9 cellular contexts compared by ENCODE assay signal in the genomic region with DNA sequence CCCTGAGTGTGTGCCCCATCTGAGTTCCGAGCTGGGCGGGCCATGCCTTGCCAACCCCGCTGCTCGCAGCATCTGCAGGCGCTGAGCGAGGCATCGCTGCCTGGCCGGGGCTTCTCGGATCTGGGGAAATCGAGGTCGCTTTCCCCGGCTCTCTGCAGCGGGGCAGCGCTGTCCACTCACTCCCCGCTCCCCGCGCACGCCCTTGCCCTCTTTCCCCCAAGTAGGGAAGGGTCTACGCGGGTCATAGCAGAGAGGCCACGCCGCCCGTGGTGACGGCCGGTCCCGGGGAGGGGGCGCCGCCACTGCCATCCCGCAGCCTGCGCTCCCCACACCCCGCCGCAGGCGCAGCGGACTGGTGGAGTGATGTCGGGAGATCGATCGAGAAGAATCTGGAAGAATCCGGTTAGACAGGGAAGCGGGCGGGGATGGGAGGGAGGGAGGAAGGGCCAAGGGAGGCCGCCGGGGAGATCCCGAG. TPM values are rescaled to one million over a fixed set of nuclear protein-coding genes. Genes with fewer than 3 reads are reported as not detected.
DNase-seq lines count a peak whose midpoint lies in the region; ATAC-seq, FAIRE-seq and TF ChIP-seq lines count a peak whose summit lies in the region.
"Had no signal": no experiment of that assay in that cellular context is flagged by ENCODE, and none has a peak within 500 bp of the region (broad histone marks: within the 10 kb centered on the region; RNA-seq: fewer than 3 reads in every experiment).

No MANE protein-coding gene starts in this region.

- ATAC-seq in body of pancreas, result peak; percentile 52
- ATAC-seq in sciatic nerve, result peak; percentile 81

- FAIRE-seq in HTR-8/SVneo (lab: Jason Lieb, UNC), result no peak

- H3K27me3 ChIP-seq in body of pancreas (no peaks in the 10 kb centered on the region), iPS-15b (ENCODE audit: control insufficient read depth, insufficient read depth, low read length) (peaks cover 4% of the 10 kb centered on the region)

- TF ChIP-seq CTCF in body of pancreas (IDR thresholded peaks at IDR 0.05), result no peak

- TF ChIP-seq POLR2A in body of pancreas (IDR thresholded peaks at IDR 0.05), result no peak

- peaks cover 35% of the 10 kb centered on the region for H3K4me1 ChIP-seq in body of pancreas
- no peaks in the 10 kb centered on the region for H3K4me1 ChIP-seq in iPS-15b (ENCODE audit: control insufficient read depth, insufficient read depth, low read length)

- peak overlapping the region; percentile 73 for H3K9ac ChIP-seq in iPS-15b (ENCODE audit: low read depth, low read length)

- H3K36me3 ChIP-seq in body of pancreas (replicated peaks in 1 of 2; ENCODE audit: insufficient read depth in 1 of 2, low read depth in 2 of 2) (peaks cover 1 to 10% of the 10 kb centered on the region in 2 donors), iPS-15b (ENCODE audit: control insufficient read depth, insufficient read depth, low read length) (peaks cover 20% of the 10 kb centered on the region)

- peak overlapping the region; percentile 43 to 84 for H3K4me3 ChIP-seq in body of pancreas
- H3K4me3 ChIP-seq in iPS-15b (ENCODE audit: low read depth, low read length), result peak overlapping the region; percentile 66

- H3K9me3 ChIP-seq in body of pancreas, result no peaks in the 10 kb centered on the region
- no peaks in the 10 kb centered on the region for H3K9me3 ChIP-seq in iPS-15b (ENCODE audit: control insufficient read depth, insufficient read depth, low read length)

- peak overlapping the region in 3 of 4 donors; percentile 78 to 89 (median 85) for H3K27ac ChIP-seq in body of pancreas

- DNase-seq in NCI-H2227 (lab: John Stamatoyannopoulos, UW; ENCODE audit: unreplicated experiment) (peak; percentile 60), NCI-H2227 treated with DMSO at 0.1 percent for 48 hours (lab: John Stamatoyannopoulos, UW) (no peak), NCI-H748 (lab: John Stamatoyannopoulos, UW; ENCODE audit: unreplicated experiment) (peak; percentile 73), body of pancreas (peak in 1 of 4 donors; percentile 23), sciatic nerve (ENCODE audit: low spot score) (no peak), HTR-8/SVneo (ENCODE audit: insufficient read length, low spot score) (no peak), NCI-H1417 (lab: John Stamatoyannopoulos, UW) (no peak)

- WGBS in body of pancreas, 2 donors, result 8 to 9% methylated on average over 14 to 43 of the region's 43 CpGs

- intact Hi-C loops in body of pancreas (cut with DNase I) (no loop called here), sciatic nerve (cut with DNase I) (no loop called here)

RNA-seq across cellular contexts. Expression of gene FKBP4, which starts 0.5 kb away (rescaled TPM):
- 10 to 100 TPM; 29.0 to 29.8 TPM for total RNA-seq in body of pancreas
- total RNA-seq in sciatic nerve, result 63.9 TPM

RNA-seq across cellular contexts. Expression of gene ITFG2, which starts 18.2 kb away (rescaled TPM):
- 10 to 100 TPM; 32.4 to 65.9 TPM for total RNA-seq in body of pancreas
- 47.8 TPM for total RNA-seq in sciatic nerve

RNA-seq across cellular contexts. Expression of gene NRIP2, which starts 40.5 kb away (rescaled TPM):
- total RNA-seq in body of pancreas, result under 1 TPM; 0.26 to 0.33 TPM
- total RNA-seq in sciatic nerve, result 73.4 TPM
- total RNA-seq: Daoy had no signal

Comparison
In these comparisons a context has a peak if more than half of its experiments do, and no peak if none do; other contexts are left out.
1. DNase-seq: peak in NCI-H2227 (single experiment) and NCI-H748 (single experiment); none in NCI-H2227 treated with DMSO at 0.1 percent for 48 hours (single experiment), sciatic nerve (single experiment), HTR-8/SVneo (single experiment) and NCI-H1417 (0 of 3).
2. RNA of gene NRIP2, which starts 40.5 kb away (total RNA-seq): 73.4 TPM in sciatic nerve (single experiment); 0.26 to 0.33 TPM in body of pancreas; every median in the first group is over 10 times any median in the second.